9 cellular contexts compared by ENCODE assay signal in the genomic region with DNA sequence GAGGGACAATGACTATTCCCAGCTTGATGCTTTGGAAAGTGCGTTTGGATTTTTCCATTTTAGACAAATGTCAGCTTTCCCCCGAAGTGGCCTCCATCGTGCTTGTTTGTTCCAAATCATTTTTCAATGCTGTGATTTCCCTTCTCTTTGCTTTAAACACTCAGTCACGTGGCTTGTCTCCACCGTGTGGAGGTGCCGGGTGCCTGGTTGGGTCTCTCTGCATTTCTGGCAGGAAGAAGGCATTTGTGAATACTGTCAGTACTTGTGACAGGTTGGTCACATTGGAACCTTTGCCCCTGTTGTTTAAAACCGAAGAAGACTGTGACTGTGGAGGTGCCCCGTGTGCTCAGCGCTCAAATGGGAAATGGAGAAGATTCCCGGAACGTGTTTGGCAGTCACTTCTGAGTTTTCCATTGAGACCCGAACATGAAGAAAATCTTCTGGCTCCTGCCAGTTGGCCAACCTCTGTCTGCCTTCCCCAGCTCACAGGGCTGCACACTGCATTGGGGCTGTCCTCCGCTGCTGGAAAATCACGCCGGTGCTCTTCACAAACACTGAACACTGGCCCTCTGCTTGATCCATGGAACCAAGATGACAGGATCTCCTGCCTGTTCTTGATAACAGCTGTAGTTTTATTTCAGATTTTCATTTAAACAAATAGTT.
DNase-seq lines count a peak whose midpoint lies in the region; TF ChIP-seq lines count a peak whose summit lies in the region.
"Had no signal": no experiment of that assay in that cellular context is flagged by ENCODE, and none has a peak within 500 bp of the region (broad histone marks: within the 10 kb centered on the region; RNA-seq: fewer than 3 reads in every experiment).

No MANE protein-coding gene starts in this region.

- peak; percentile 64 for DNase-seq in activated naive CD4-positive, alpha-beta T cell treated with anti-CD3 and anti-CD28 coated beads, Interleukin-2, amount 10 ng/mL, durations not matched to agents 7 days and 5 days
- DNase-seq in activated naive CD4-positive, alpha-beta T cell treated with anti-CD3 and anti-CD28 coated beads, Interleukin-2, amount 50 U/mL, for 16 hours = no peak
- DNase-seq in central memory CD4-positive, alpha-beta T cell = peak; percentile 11
- DNase-seq in tibial nerve (ENCODE audit: low spot score in 2 of 2) (peak in 1 of 2 donors; percentile 45), ACHN (no peak), Calu3 (no peak)
- DNase-seq in effector CD4-positive, alpha-beta T cell = no peak
- DNase-seq: NK-92 treated with Interleukin-12 subunit alpha and Interleukin-12 subunit beta, amount 100 ng/mL, for 24 hours had no signal

- in situ Hi-C loops in ACHN (cut with HindIII; ENCODE audit: low pct_ligation_motif_present, low pct_unique_long_range_greater_than_20kb, low sequenced_read_pairs) = no loop called here

- H3K27ac ChIP-seq in muscle layer of colon (ENCODE audit: low read depth, low read length) = peak overlapping the region; percentile 29
- H3K27ac ChIP-seq in tibial nerve = peak overlapping the region in 3 of 4 donors; percentile 41 to 56 (median 55)

- H3K4me1 ChIP-seq in muscle layer of colon (ENCODE audit: insufficient read depth, low read length) (peaks cover under 1% of the 10 kb centered on the region), tibial nerve (peaks cover 0 to 39% (median 18%) of the 10 kb centered on the region in 4 donors)

- no peak for TF ChIP-seq EP300 in tibial nerve (IDR thresholded peaks at IDR 0.05)

- H3K4me3 ChIP-seq in muscle layer of colon (ENCODE audit: low read depth in 1 of 2, low read length in 2 of 2) (no peak overlapping the region), tibial nerve (no peak overlapping the region)

- WGBS in tibial nerve, 2 donors = 77% methylated on average over 15 of the region's 15 CpGs

- no peak for TF ChIP-seq POLR2A in tibial nerve (IDR thresholded peaks at IDR 0.05)

- CTCF ChIA-PET in activated naive CD4-positive, alpha-beta T cell treated with anti-CD3 and anti-CD28 coated beads, Interleukin-2, amount 10 ng/mL, durations not matched to agents 7 days and 5 days (lab: Charles Lee) = interaction anchor here (1.2 kb wide), 1 partner anchor 201 kb away, joined by 3 read pairs; no protein-coding TSS in a partner anchor
- CTCF ChIA-PET in Calu3 (lab: Charles Lee) = no interaction called here

- H3K9ac ChIP-seq in muscle layer of colon (ENCODE audit: low read length) = no peak overlapping the region

- no TSS peak for BruUV-seq in Calu3 (replicated peaks; lab: Mats Ljungman, UMichigan)

- H3K27me3 Mint-ChIP-seq in activated naive CD4-positive, alpha-beta T cell treated with anti-CD3 and anti-CD28 coated beads, Interleukin-2, amount 10 ng/mL, durations not matched to agents 7 days and 5 days = no peaks in the 10 kb centered on the region
- no peaks in the 10 kb centered on the region for H3K27me3 Mint-ChIP-seq in Calu3 (ENCODE audit: unreplicated experiment)

- H3K9me3 Mint-ChIP-seq in activated naive CD4-positive, alpha-beta T cell treated with anti-CD3 and anti-CD28 coated beads, Interleukin-2, amount 10 ng/mL, durations not matched to agents 7 days and 5 days = peaks cover 3% of the 10 kb centered on the region
- H3K9me3 Mint-ChIP-seq in Calu3 (ENCODE audit: low read depth, unreplicated experiment) = no peaks in the 10 kb centered on the region

- intact Hi-C loops in Calu3 (cut with micrococcal nuclease; ENCODE audit: unreplicated experiment) = no loop called here

- H3K36me3 ChIP-seq in muscle layer of colon (ENCODE audit: insufficient read depth, low read length) (no peaks in the 10 kb centered on the region), tibial nerve (no peaks in the 10 kb centered on the region)

- no peaks in the 10 kb centered on the region for H3K27me3 ChIP-seq in muscle layer of colon (ENCODE audit: control insufficient read depth in 1 of 2, insufficient read depth in 2 of 2, low read length in 2 of 2)
- H3K27me3 ChIP-seq in tibial nerve = no peaks in the 10 kb centered on the region

- H3K36me3 Mint-ChIP-seq in activated naive CD4-positive, alpha-beta T cell treated with anti-CD3 and anti-CD28 coated beads, Interleukin-2, amount 10 ng/mL, durations not matched to agents 7 days and 5 days = peaks cover 32% of the 10 kb centered on the region
- H3K36me3 Mint-ChIP-seq in Calu3 (ENCODE audit: insufficient read depth, unreplicated experiment) = no peaks in the 10 kb centered on the region

- H3K9me3 ChIP-seq in muscle layer of colon (ENCODE audit: low read length) (no peaks in the 10 kb centered on the region), tibial nerve (no peaks in the 10 kb centered on the region)

- no peak for TF ChIP-seq CTCF in tibial nerve (IDR thresholded peaks at IDR 0.05)
- TF ChIP-seq CTCF in Calu3 (IDR thresholded peaks at IDR 0.05; ENCODE audit: unreplicated experiment) = no peak

- H3K4me1 Mint-ChIP-seq in activated naive CD4-positive, alpha-beta T cell treated with anti-CD3 and anti-CD28 coated beads, Interleukin-2, amount 10 ng/mL, durations not matched to agents 7 days and 5 days = peaks cover 64% of the 10 kb centered on the region
- no peaks in the 10 kb centered on the region for H3K4me1 Mint-ChIP-seq in Calu3 (ENCODE audit: low read depth, unreplicated experiment)

- peak overlapping the region; percentile 12 for H3K4me3 Mint-ChIP-seq in activated naive CD4-positive, alpha-beta T cell treated with anti-CD3 and anti-CD28 coated beads, Interleukin-2, amount 10 ng/mL, durations not matched to agents 7 days and 5 days
- H3K4me3 Mint-ChIP-seq in Calu3 (ENCODE audit: low read depth, unreplicated experiment) = no peak overlapping the region

- H3K27ac Mint-ChIP-seq in activated naive CD4-positive, alpha-beta T cell treated with anti-CD3 and anti-CD28 coated beads, Interleukin-2, amount 10 ng/mL, durations not matched to agents 7 days and 5 days = peak overlapping the region; percentile 99
- no peak overlapping the region for H3K27ac Mint-ChIP-seq in Calu3 (ENCODE audit: unreplicated experiment)

Comparison
In these comparisons a context has a peak if more than half of its experiments do, and no peak if none do; other contexts are left out.
1. DNase-seq: peak in activated naive CD4-positive, alpha-beta T cell treated with anti-CD3 and anti-CD28 coated beads, Interleukin-2, amount 10 ng/mL, durations not matched to agents 7 days and 5 days (single experiment) and central memory CD4-positive, alpha-beta T cell (single experiment); none in activated naive CD4-positive, alpha-beta T cell treated with anti-CD3 and anti-CD28 coated beads, Interleukin-2, amount 50 U/mL, for 16 hours (single experiment), ACHN (single experiment), Calu3 (single experiment) and effector CD4-positive, alpha-beta T cell (single experiment).